11 cellular contexts compared by ENCODE assay signal in genomic region chr2:239316562-239317465, GRCh38.
DNase-seq lines count a peak whose midpoint lies in the region; TF ChIP-seq lines count a peak whose summit lies in the region.
"Had no signal": no experiment of that assay in that cellular context is flagged by ENCODE, and none has a peak within 500 bp of the region (broad histone marks: within the 10 kb centered on the region; RNA-seq: fewer than 3 reads in every experiment).

No MANE protein-coding gene starts in this region.

- H3K36me3 ChIP-seq in neural progenitor cell = no peaks in the 10 kb centered on the region

- H3K27ac Mint-ChIP-seq in neural progenitor cell = no peak overlapping the region

- peaks cover 49% of the 10 kb centered on the region for H3K36me3 Mint-ChIP-seq in neural progenitor cell

- H3K4me3 Mint-ChIP-seq in neural progenitor cell = no peak overlapping the region

- peaks cover 91% of the 10 kb centered on the region for H3K79me2 ChIP-seq in neural progenitor cell (ENCODE audit: low read depth)

- peaks cover 20% of the 10 kb centered on the region for H3K4me1 Mint-ChIP-seq in neural progenitor cell

- no peak overlapping the region for H3K9ac ChIP-seq in neural progenitor cell

- no peaks in the 10 kb centered on the region for H3K9me3 ChIP-seq in neural progenitor cell (ENCODE audit: low read depth)

- H3K4me3 ChIP-seq in AG10803 (ENCODE audit: low read length) = peak overlapping the region; percentile 44
- no peak overlapping the region for H3K4me3 ChIP-seq in fibroblast of mammary gland (ENCODE audit: control insufficient read depth, low read depth, low read length)
- no peak overlapping the region for H3K4me3 ChIP-seq in neural progenitor cell

- H3K27me3 ChIP-seq in neural progenitor cell = no peaks in the 10 kb centered on the region

- H3K27me3 Mint-ChIP-seq in neural progenitor cell (ENCODE audit: insufficient read depth, low read depth) = no peaks in the 10 kb centered on the region

- peaks cover 29% of the 10 kb centered on the region for H3K9me3 Mint-ChIP-seq in neural progenitor cell

- H3K27ac ChIP-seq in neural progenitor cell = no peak overlapping the region

- H2AFZ ChIP-seq in neural progenitor cell (replicated peaks) = no peak overlapping the region

- DNase-seq in AG10803 (ENCODE audit: low read depth) (peak; percentile 76), SW480 (ENCODE audit: low spot score) (peak; percentile 52), fibroblast of mammary gland (ENCODE audit: low read depth) (peak; percentile 71), neural progenitor cell (ENCODE audit: low spot score) (no peak), retina (no peak), occipital lobe (lab: John Stamatoyannopoulos, UW) (no peak), NCI-H2171 (lab: John Stamatoyannopoulos, UW) (no peak), NCI-H774 (lab: John Stamatoyannopoulos, UW) (no peak)
- DNase-seq: activated CD4-positive, alpha-beta T cell treated with anti-CD3 and anti-CD28 coated beads for 1 hour; NCI-H1105; stimulated activated CD4-positive, alpha-beta T cell treated with anti-CD3 and anti-CD28 coated beads, Interleukin-4, amount 100 ng/mL, for 24 hours had no signal

- H4K20me1 ChIP-seq in neural progenitor cell (ENCODE audit: low read depth) = peaks cover 30% of the 10 kb centered on the region

- peaks cover 23% of the 10 kb centered on the region for H3K4me1 ChIP-seq in neural progenitor cell

- peak overlapping the region; percentile 35 for H3K4me2 ChIP-seq in neural progenitor cell

- peaks cover 6% of the 10 kb centered on the region for H3F3A ChIP-seq in neural progenitor cell (ENCODE audit: low read depth)

- TF ChIP-seq CTCF in AG10803 (conservative IDR thresholded peaks at IDR 0.05; ENCODE audit: low read length) (peak; percentile 26), fibroblast of mammary gland (conservative IDR thresholded peaks at IDR 0.05; ENCODE audit: control insufficient read depth, insufficient read depth, low read depth, low read length) (no peak), neural progenitor cell (IDR thresholded peaks at IDR 0.05) (no peak)

Comparison
In these comparisons a context has a peak if more than half of its experiments do, and no peak if none do; other contexts are left out.
1. DNase-seq: peak in AG10803 (single experiment), SW480 (single experiment) and fibroblast of mammary gland (single experiment); none in neural progenitor cell (single experiment), retina (single experiment), occipital lobe (single experiment), NCI-H2171 (single experiment) and NCI-H774 (single experiment).